In genomic region chr19:38667552-38668205, GRCh38 we compare ENCODE assay signal across 2 cellular contexts.
TF ChIP-seq lines count a peak whose summit lies in the region.

No MANE protein-coding gene starts in this region.

TF ChIP-seq in K562, 482 proteins besides CTCF, POLR2A, EP300 and RAD21:
- TF ChIP-seq ASH1L (IDR thresholded peaks at IDR 0.05; ENCODE audit: borderline replicate concordance, low read depth, partially characterized antibody) (no peak), SIX5 (IDR thresholded peaks at IDR 0.05; ENCODE audit: borderline replicate concordance in 1 of 2, insufficient read depth in 1 of 2, low read depth in 1 of 2, low read length in 2 of 2) (no peak), TARDBP (IDR thresholded peaks at IDR 0.05) (no peak), KAT2B (IDR thresholded peaks at IDR 0.05; ENCODE audit: low read depth, low read length) (no peak), IRF9 (tag; IDR thresholded peaks at IDR 0.05) (no peak), ZNF57 (CRISPR knock-in tag; IDR thresholded peaks at IDR 0.05) (no peak), MCM7 (IDR thresholded peaks at IDR 0.05) (no peak), ZBTB7A (IDR thresholded peaks at IDR 0.05; ENCODE audit: borderline replicate concordance, control insufficient read depth, low read depth, low read length) (no peak), ZBTB2 (IDR thresholded peaks at IDR 0.05) (no peak), ZNF224 (CRISPR knock-in tag; IDR thresholded peaks at IDR 0.05) (no peak), CREB3L1 (IDR thresholded peaks at IDR 0.05; ENCODE audit: borderline replicate concordance, low read depth) (no peak), FOXA3 (CRISPR knock-in tag; conservative IDR thresholded peaks at IDR 0.05 in 1 of 2, IDR thresholded peaks at IDR 0.05 in 1 of 2) (no peak), NFE2L1 (tag; IDR thresholded peaks at IDR 0.05; ENCODE audit: borderline replicate concordance, low read depth) (no peak), REST (CRISPR knock-in tag; IDR thresholded peaks at IDR 0.05; ENCODE audit: low read depth) (no peak), CHD4 (IDR thresholded peaks at IDR 0.05; ENCODE audit: insufficient read depth, insufficient replicate concordance, low read depth, low read length, poor library complexity, severe bottlenecking) (no peak), ZNF263 (CRISPR knock-in tag; IDR thresholded peaks at IDR 0.05; ENCODE audit: borderline replicate concordance) (no peak), KAT8 (IDR thresholded peaks at IDR 0.05; ENCODE audit: low read depth) (no peak), ATF6 (CRISPR knock-in tag; IDR thresholded peaks at IDR 0.05) (no peak), CGGBP1 (CRISPR knock-in tag; IDR thresholded peaks at IDR 0.05) (no peak)
TF ChIP-seq in K562: peak in this region for 0.

TF ChIP-seq in HepG2, 621 proteins besides CTCF, POLR2A, EP300 and RAD21:
- TF ChIP-seq TGIF2 (CRISPR knock-in tag; IDR thresholded peaks at IDR 0.05) = no peak
- TF ChIP-seq ZNF646 (CRISPR knock-in tag; IDR thresholded peaks at IDR 0.05) = no peak
- TF ChIP-seq ZSCAN22 (CRISPR knock-in tag; IDR thresholded peaks at IDR 0.05) = no peak
- TF ChIP-seq RERE (CRISPR knock-in tag; IDR thresholded peaks at IDR 0.05; ENCODE audit: low read depth) = no peak
- TF ChIP-seq ZNF784 (CRISPR knock-in tag; IDR thresholded peaks at IDR 0.05; ENCODE audit: borderline replicate concordance) = no peak
- TF ChIP-seq CSRNP2 (CRISPR knock-in tag; conservative IDR thresholded peaks at IDR 0.05; ENCODE audit: low read depth) = no peak
- TF ChIP-seq ZNF124 (CRISPR knock-in tag; IDR thresholded peaks at IDR 0.05) = no peak
- TF ChIP-seq YEATS4 (CRISPR knock-in tag; IDR thresholded peaks at IDR 0.05; ENCODE audit: borderline replicate concordance) = no peak
- TF ChIP-seq ZNF280D (CRISPR knock-in tag; IDR thresholded peaks at IDR 0.05) = no peak
- TF ChIP-seq FOXK2 (IDR thresholded peaks at IDR 0.05) = no peak
- no peak for TF ChIP-seq MED8 (CRISPR knock-in tag; IDR thresholded peaks at IDR 0.05; ENCODE audit: insufficient replicate concordance)
- TF ChIP-seq HDAC2 (CRISPR knock-in tag; IDR thresholded peaks at IDR 0.05) = no peak
- TF ChIP-seq MXD1 (CRISPR knock-in tag; IDR thresholded peaks at IDR 0.05) = no peak
- no peak for TF ChIP-seq ZNF687 (CRISPR knock-in tag; IDR thresholded peaks at IDR 0.05)
- TF ChIP-seq ZFP36L1 (CRISPR knock-in tag; IDR thresholded peaks at IDR 0.05) = no peak
- TF ChIP-seq ZNF10 (CRISPR knock-in tag; IDR thresholded peaks at IDR 0.05; ENCODE audit: borderline replicate concordance, low read depth) = no peak
- no peak for TF ChIP-seq PATZ1 (CRISPR knock-in tag; IDR thresholded peaks at IDR 0.05)
